8 cellular contexts compared by ENCODE assay signal in the genomic region with DNA sequence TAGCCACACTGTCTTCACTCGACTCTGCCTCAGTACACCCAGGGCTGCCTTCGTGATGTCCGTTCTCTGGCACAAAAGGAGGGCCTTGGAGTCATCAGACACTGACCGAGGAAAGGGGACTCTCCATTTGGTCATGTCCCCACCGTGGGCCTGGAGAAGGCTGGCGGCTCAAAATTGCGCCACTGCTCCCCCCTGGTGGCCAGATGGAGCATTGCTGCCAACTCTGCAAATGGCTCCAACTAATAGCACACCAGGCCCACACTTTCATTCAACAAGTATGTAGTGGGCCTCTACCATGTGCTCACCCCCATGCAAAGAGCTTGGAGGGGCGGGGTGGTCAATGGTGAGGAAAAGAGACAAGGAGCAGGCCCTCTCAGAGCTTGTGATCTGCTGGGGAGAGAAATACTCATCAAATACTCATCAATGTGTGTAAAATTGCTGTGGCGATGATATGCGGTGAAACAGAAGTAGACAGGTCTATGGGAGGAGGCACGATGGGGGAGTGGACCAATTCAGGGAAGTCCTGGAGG. TPM values are rescaled to one million over a fixed set of nuclear protein-coding genes. Genes with fewer than 3 reads are reported as not detected.
DNase-seq lines count a peak whose midpoint lies in the region; ATAC-seq, FAIRE-seq and TF ChIP-seq lines count a peak whose summit lies in the region.

No MANE protein-coding gene starts in this region.

- H3K36me3 ChIP-seq in astrocyte (ENCODE audit: insufficient read depth, low read length): peaks cover 3% of the 10 kb centered on the region
- H3K36me3 ChIP-seq in spleen: peaks cover 0 to 46% (median 17%) of the 10 kb centered on the region in 6 donors

- H3K79me2 ChIP-seq in astrocyte (ENCODE audit: insufficient read depth, low read length): no peaks in the 10 kb centered on the region

- H3K27ac Mint-ChIP-seq in astrocyte (ENCODE audit: unreplicated experiment): peak overlapping the region; percentile 1

- no peak overlapping the region for H2AFZ ChIP-seq in astrocyte (ENCODE audit: low read depth, low read length)

- H3K27ac ChIP-seq in astrocyte (ENCODE audit: low read depth, low read length) (no peak overlapping the region), spleen (no peak overlapping the region)

- H3K4me3 ChIP-seq in astrocyte (ENCODE audit: insufficient read depth, low read depth, low read length) (no peak overlapping the region), spleen (no peak overlapping the region)

- H3K27me3 ChIP-seq in astrocyte (ENCODE audit: insufficient read depth, low read length): peaks cover 16% of the 10 kb centered on the region
- H3K27me3 ChIP-seq in spleen (replicated peaks in 1 of 7): peaks cover 5 to 46% (median 26%) of the 10 kb centered on the region in 7 donors

- H3K4me3 Mint-ChIP-seq in astrocyte (ENCODE audit: unreplicated experiment): no peak overlapping the region

- H3K4me2 ChIP-seq in astrocyte (ENCODE audit: low read length): no peak overlapping the region

- no peak for ATAC-seq in GM21367 (IDR thresholded peaks at IDR 0.05; ENCODE audit: unreplicated experiment)
- ATAC-seq in HG03045 (IDR thresholded peaks at IDR 0.05; ENCODE audit: unreplicated experiment): no peak

- peaks cover 6% of the 10 kb centered on the region for H3K27me3 Mint-ChIP-seq in astrocyte (ENCODE audit: low read depth, unreplicated experiment)

- H3K36me3 Mint-ChIP-seq in astrocyte (ENCODE audit: low read depth, unreplicated experiment): peaks cover 19% of the 10 kb centered on the region

- TF ChIP-seq CTCF in astrocyte (IDR thresholded peaks at IDR 0.05; ENCODE audit: insufficient read depth, low read depth, low read length): peak; percentile 83
- TF ChIP-seq CTCF in spleen (IDR thresholded peaks at IDR 0.05 in 8 of 11, conservative IDR thresholded peaks at IDR 0.05 in 3 of 11): peak; percentile 94 to 98 (median 97)

- intact Hi-C loops in spleen (cut with DNase I; ENCODE audit: low total_unique reads): loop anchor here (5.0 to 10.0 kb wide), 3 partner anchors 73 to 200 kb away; no protein-coding TSS in a partner anchor

- H3K9ac ChIP-seq in astrocyte (ENCODE audit: low read length): no peak overlapping the region

- WGBS in spleen, 5 donors: 26 to 30% (median 27%) methylated on average over 11 of the region's 11 CpGs

- TF ChIP-seq POLR2A in spleen (IDR thresholded peaks at IDR 0.05): no peak

- H4K20me1 ChIP-seq in astrocyte (ENCODE audit: insufficient read depth, low read length): peaks cover 62% of the 10 kb centered on the region

- no peak for FAIRE-seq in astrocyte (lab: Jason Lieb, UNC)

- H3K4me1 ChIP-seq in astrocyte (ENCODE audit: insufficient read depth, low read length) (peaks cover 4% of the 10 kb centered on the region), spleen (peaks cover 21 to 90% (median 59%) of the 10 kb centered on the region in 6 donors)

- DNase-seq in GF-D8 (lab: John Stamatoyannopoulos, UW) (peak; percentile 2), Kasumi-1 (lab: John Stamatoyannopoulos, UW) (peak; percentile 68 to 71), T1000 (lab: John Stamatoyannopoulos, UW) (peak; percentile 18), astrocyte (ENCODE audit: low read depth) (no peak), hepatic stellate cell (ENCODE audit: low spot score) (peak; percentile 88), spleen (peak; percentile 93)

- H3K9me3 ChIP-seq in astrocyte (ENCODE audit: insufficient read depth, low read depth, low read length) (no peaks in the 10 kb centered on the region), spleen (no peaks in the 10 kb centered on the region)

- no peaks in the 10 kb centered on the region for H3K9me3 Mint-ChIP-seq in astrocyte (ENCODE audit: unreplicated experiment)

- H3K4me1 Mint-ChIP-seq in astrocyte (ENCODE audit: low read depth, unreplicated experiment): peaks cover 8% of the 10 kb centered on the region

RNA-seq across cellular contexts. Expression of a gene that starts 5.2 kb away (rescaled TPM):
- total RNA-seq in astrocyte (0.50 and 1.0 TPM in 2 replicates), spleen (1 to 10 TPM in 1 of 7 donors, under 1 TPM in 3, not detected in 3; 0.17 to 1.5 (median 0.43) TPM)
- polyA plus RNA-seq in spleen: under 1 TPM in 2 of 3 donors, not detected in 1; 0.02 to 0.16 TPM

RNA-seq across cellular contexts. Expression of a gene that starts 7.9 kb away (rescaled TPM):
- total RNA-seq in astrocyte: 30.8 and 34.2 TPM in 2 replicates
- 100 to 1,000 TPM in 1 of 7 donors, 10 to 100 TPM in 6; 17.7 to 114 (median 41.3) TPM for total RNA-seq in spleen
- polyA plus RNA-seq in spleen: 10 to 100 TPM; 13.6 to 66.1 (median 17.9) TPM

RNA-seq across cellular contexts. Expression of a gene that starts 28.5 kb away (rescaled TPM):
- not detected in 2 replicates for total RNA-seq in astrocyte
- 1 to 10 TPM; 1.5 to 8.8 (median 5.4) TPM for total RNA-seq in spleen
- polyA plus RNA-seq in spleen: 1 to 10 TPM in 1 of 3 donors, under 1 TPM in 2; 0.13 to 2.4 (median 0.61) TPM

RNA-seq across cellular contexts. Expression of a gene that starts 58.1 kb away (rescaled TPM):
- total RNA-seq in astrocyte: 0.14 TPM in 1 of 2 replicates, not detected in the other
- total RNA-seq in spleen: not detected
- not detected for polyA plus RNA-seq in spleen

RNA-seq across cellular contexts. Expression of a gene that starts 59.1 kb away (rescaled TPM):
- total RNA-seq in astrocyte (not detected in 2 replicates), spleen (not detected)
- polyA plus RNA-seq in spleen: not detected
